Comparison of ENCODE assay signal across 17 cellular contexts in the genomic region with DNA sequence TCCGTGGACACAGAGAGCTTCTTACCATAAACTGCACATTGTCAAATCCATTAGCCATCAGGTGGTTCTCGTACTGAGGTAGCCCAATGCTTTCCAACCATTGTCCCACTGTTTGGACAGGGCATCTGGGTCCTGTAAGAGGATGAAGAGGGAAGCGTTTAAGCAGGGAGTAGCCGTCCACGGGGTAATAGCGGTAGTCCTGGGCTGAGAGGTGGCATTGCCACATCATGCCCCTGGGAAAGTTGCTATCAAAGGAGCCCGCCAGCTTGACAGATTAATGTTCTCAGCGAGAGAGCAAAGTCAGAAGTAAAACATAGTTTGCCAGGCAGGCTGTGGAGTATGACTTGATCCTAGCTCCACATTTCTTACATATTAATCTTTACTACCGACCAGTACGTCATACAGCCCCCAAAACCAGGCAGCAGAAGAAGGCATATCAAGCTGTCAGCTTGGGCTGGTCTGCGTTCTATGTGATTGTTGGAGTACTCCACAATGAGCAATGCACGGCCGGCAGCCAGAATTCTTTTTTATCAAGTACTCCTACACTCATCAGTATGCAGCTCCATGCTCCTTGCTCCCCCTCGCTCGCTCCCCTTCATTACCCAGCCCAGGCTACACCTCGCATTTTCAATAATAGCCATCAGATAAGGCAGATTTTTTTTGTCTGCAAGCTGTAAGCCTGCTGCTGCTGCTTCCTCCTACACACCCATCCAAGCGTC.
DNase-seq lines count a peak whose midpoint lies in the region; ATAC-seq, FAIRE-seq and TF ChIP-seq lines count a peak whose summit lies in the region.
"Had no signal": no experiment of that assay in that cellular context is flagged by ENCODE, and none has a peak within 500 bp of the region (broad histone marks: within the 10 kb centered on the region; RNA-seq: fewer than 3 reads in every experiment).

No MANE protein-coding gene starts in this region.

- DNase-seq in G401 (ENCODE audit: low spot score) = peak; percentile 74
- DNase-seq in astrocyte (ENCODE audit: low read depth) = peak; percentile 82
- DNase-seq in left cardiac atrium = peak; percentile 58
- peak in 40 of 56 donors; percentile 3 to 85 (median 46) for DNase-seq in nucleus accumbens (lab: John Stamatoyannopoulos, UW)
- no peak for DNase-seq in lower leg skin (ENCODE audit: low spot score in 2 of 2)
- no peak for DNase-seq in left colon
- DNase-seq: activated CD4-positive, alpha-beta T cell treated with anti-CD3 and anti-CD28 coated beads, Interleukin-2, amount 50 U/mL, for 48 hours; activated gamma-delta T cell treated with Interleukin-2 at 50 U/mL for 16 hours; DND-41; NCI-H2171 treated with DMSO at 0.1 percent for 48 hours had no signal

- no peaks in the 10 kb centered on the region for H3K79me2 ChIP-seq in astrocyte (ENCODE audit: insufficient read depth, low read length)

- no peak for TF ChIP-seq CTCF in astrocyte (IDR thresholded peaks at IDR 0.05; ENCODE audit: insufficient read depth, low read depth, low read length)
- TF ChIP-seq CTCF in lower leg skin (IDR thresholded peaks at IDR 0.05) = no peak

- TF ChIP-seq POLR2A in lower leg skin (IDR thresholded peaks at IDR 0.05) = no peak

- ATAC-seq in left cardiac atrium (peak; percentile 80 to 99), left colon (no peak), GM18907 (IDR thresholded peaks at IDR 0.05; ENCODE audit: unreplicated experiment) (no peak)
- no peak for ATAC-seq in stimulated activated memory B cell treated with anti-CD40 and anti-IgM and Interleukin-4, amounts not matched to agents 10 μg/mL and 1 μg/mL and 100 μg/mL, for 72 hours
- ATAC-seq: GM12878 had no signal

- H3K4me3 Mint-ChIP-seq in astrocyte (ENCODE audit: unreplicated experiment) = no peak overlapping the region
- H3K4me3 Mint-ChIP-seq in stimulated activated memory B cell treated with anti-CD40 and anti-IgM and Interleukin-4, amounts not matched to agents 10 μg/mL and 1 μg/mL and 100 μg/mL, for 72 hours = no peak overlapping the region
- H3K4me3 Mint-ChIP-seq: B cell had no signal

- H3K27me3 Mint-ChIP-seq in astrocyte (ENCODE audit: low read depth, unreplicated experiment) = no peaks in the 10 kb centered on the region
- H3K27me3 Mint-ChIP-seq in stimulated activated memory B cell treated with anti-CD40 and anti-IgM and Interleukin-4, amounts not matched to agents 10 μg/mL and 1 μg/mL and 100 μg/mL, for 72 hours = no peaks in the 10 kb centered on the region
- H3K27me3 Mint-ChIP-seq: B cell had no signal

- H3K4me3 ChIP-seq in astrocyte (ENCODE audit: insufficient read depth, low read depth, low read length) (peak overlapping the region; percentile 43), lower leg skin (ENCODE audit: low read depth, poor library complexity, severe bottlenecking) (no peak overlapping the region)
- H3K4me3 ChIP-seq: GM12878 had no signal

- intact Hi-C loops in left cardiac atrium (cut with DNase I) = no loop called here
- intact Hi-C loops in lower leg skin (cut with DNase I; ENCODE audit: low total_unique reads) = no loop called here
- intact Hi-C loops in left colon (cut with DNase I, micrococcal nuclease) = no loop called here

- no peaks in the 10 kb centered on the region for H3K9me3 Mint-ChIP-seq in astrocyte (ENCODE audit: unreplicated experiment)
- H3K9me3 Mint-ChIP-seq in stimulated activated memory B cell treated with anti-CD40 and anti-IgM and Interleukin-4, amounts not matched to agents 10 μg/mL and 1 μg/mL and 100 μg/mL, for 72 hours = no peaks in the 10 kb centered on the region

- WGBS in lower leg skin, 2 donors = 42 to 48% methylated on average over 17 of the region's 17 CpGs

- H3K27me3 ChIP-seq in astrocyte (ENCODE audit: insufficient read depth, low read length) = no peaks in the 10 kb centered on the region
- H3K27me3 ChIP-seq: neutrophil had no signal

- peak overlapping the region; percentile 78 for H3K4me2 ChIP-seq in astrocyte (ENCODE audit: low read length)

- no peak for FAIRE-seq in astrocyte (lab: Jason Lieb, UNC)
- FAIRE-seq: GM12878, keratinocyte, RCC 7860 had no signal

- H3K9me3 ChIP-seq in astrocyte (ENCODE audit: insufficient read depth, low read depth, low read length) = no peaks in the 10 kb centered on the region
- H3K9me3 ChIP-seq: neutrophil had no signal

- H3K36me3 ChIP-seq in astrocyte (ENCODE audit: insufficient read depth, low read length) = no peaks in the 10 kb centered on the region
- H3K36me3 ChIP-seq: neutrophil had no signal

- peak overlapping the region; percentile 25 for H3K27ac ChIP-seq in astrocyte (ENCODE audit: low read depth, low read length)
- H3K27ac ChIP-seq: neutrophil had no signal

- no peak overlapping the region for H3K27ac Mint-ChIP-seq in astrocyte (ENCODE audit: unreplicated experiment)
- no peak overlapping the region for H3K27ac Mint-ChIP-seq in stimulated activated memory B cell treated with anti-CD40 and anti-IgM and Interleukin-4, amounts not matched to agents 10 μg/mL and 1 μg/mL and 100 μg/mL, for 72 hours
- H3K27ac Mint-ChIP-seq: B cell had no signal

- peak overlapping the region; percentile 59 for H3K9ac ChIP-seq in astrocyte (ENCODE audit: low read length)

- H3K36me3 Mint-ChIP-seq in astrocyte (ENCODE audit: low read depth, unreplicated experiment) = no peaks in the 10 kb centered on the region
- no peaks in the 10 kb centered on the region for H3K36me3 Mint-ChIP-seq in stimulated activated memory B cell treated with anti-CD40 and anti-IgM and Interleukin-4, amounts not matched to agents 10 μg/mL and 1 μg/mL and 100 μg/mL, for 72 hours

- H2AFZ ChIP-seq in astrocyte (ENCODE audit: low read depth, low read length) = peak overlapping the region; percentile 63

- peaks cover 8% of the 10 kb centered on the region for H3K4me1 Mint-ChIP-seq in astrocyte (ENCODE audit: low read depth, unreplicated experiment)
- H3K4me1 Mint-ChIP-seq in stimulated activated memory B cell treated with anti-CD40 and anti-IgM and Interleukin-4, amounts not matched to agents 10 μg/mL and 1 μg/mL and 100 μg/mL, for 72 hours = no peaks in the 10 kb centered on the region
- H3K4me1 Mint-ChIP-seq: B cell had no signal

- no peaks in the 10 kb centered on the region for H4K20me1 ChIP-seq in astrocyte (ENCODE audit: insufficient read depth, low read length)

- in situ Hi-C loops in G401 (cut with HindIII; ENCODE audit: low sequenced_read_pairs) = no loop called here

- peaks cover 13% of the 10 kb centered on the region for H3K4me1 ChIP-seq in astrocyte (ENCODE audit: insufficient read depth, low read length)

Comparison
In these comparisons a context has a peak if more than half of its experiments do, and no peak if none do; other contexts are left out.
1. DNase-seq: peak in G401 (single experiment), astrocyte (single experiment), left cardiac atrium (single experiment) and nucleus accumbens (40 of 56); none in lower leg skin (0 of 2) and left colon (0 of 2).
2. ATAC-seq: peak in left cardiac atrium (2 of 2); none in left colon (single experiment), stimulated activated memory B cell treated with anti-CD40 and anti-IgM and Interleukin-4, amounts not matched to agents 10 μg/mL and 1 μg/mL and 100 μg/mL, for 72 hours (single experiment) and GM18907 (single experiment).